In the genomic region with DNA sequence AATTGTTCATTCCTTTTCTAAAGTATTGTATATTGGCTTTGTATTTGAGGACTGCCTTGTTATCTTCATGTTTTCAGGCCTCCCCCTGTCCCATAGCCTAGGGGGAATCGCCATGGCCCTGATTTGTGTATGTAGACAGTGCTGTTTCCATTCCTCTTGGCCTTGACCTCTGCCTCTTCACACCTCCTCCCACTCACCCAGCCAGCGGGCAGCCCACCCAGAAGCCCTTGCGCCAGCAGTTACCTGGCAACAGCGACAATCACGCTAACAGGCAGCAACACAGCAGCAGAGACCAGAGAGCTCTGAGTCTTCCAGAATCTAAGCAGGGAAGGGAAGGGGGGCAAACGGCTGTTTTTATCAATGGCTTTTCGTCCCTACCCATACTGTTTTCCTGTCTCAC, we compare ENCODE assay signal across 17 cellular contexts. TPM values are rescaled to one million over a fixed set of nuclear protein-coding genes. Genes with fewer than 3 reads are reported as not detected.
DNase-seq lines count a peak whose midpoint lies in the region; ATAC-seq and TF ChIP-seq lines count a peak whose summit lies in the region.
"Had no signal": no experiment of that assay in that cellular context is flagged by ENCODE, and none has a peak within 500 bp of the region (broad histone marks: within the 10 kb centered on the region; RNA-seq: fewer than 3 reads in every experiment).

No MANE protein-coding gene starts in this region.

- peaks cover 5% of the 10 kb centered on the region for H3K9me3 Mint-ChIP-seq in glutamatergic neuron (ENCODE audit: unreplicated experiment)

- ATAC-seq in sciatic nerve: peak; percentile 83
- ATAC-seq: heart right ventricle, left ventricle myocardium superior had no signal

- H3K4me1 Mint-ChIP-seq in glutamatergic neuron (ENCODE audit: low read depth, unreplicated experiment): peaks cover 4% of the 10 kb centered on the region

- no peak for TF ChIP-seq CTCF in glutamatergic neuron (IDR thresholded peaks at IDR 0.05; ENCODE audit: partially characterized antibody, unreplicated experiment)

- H3K36me3 Mint-ChIP-seq in glutamatergic neuron (ENCODE audit: unreplicated experiment): no peaks in the 10 kb centered on the region

- peak overlapping the region; percentile 16 for H3K27ac Mint-ChIP-seq in glutamatergic neuron (ENCODE audit: unreplicated experiment)

- H3K4me3 Mint-ChIP-seq in glutamatergic neuron (ENCODE audit: unreplicated experiment): no peak overlapping the region

- intact Hi-C loops in sciatic nerve (cut with DNase I): no loop called here

- H3K27me3 Mint-ChIP-seq in glutamatergic neuron (ENCODE audit: unreplicated experiment): peaks cover 3% of the 10 kb centered on the region

- DNase-seq in NCI-H146 (lab: John Stamatoyannopoulos, UW): peak; percentile 24
- DNase-seq in NCI-H146 treated with DMSO at 0.1 percent for 48 hours (lab: John Stamatoyannopoulos, UW; ENCODE audit: unreplicated experiment): no peak
- peak; percentile 48 to 58 for DNase-seq in NCI-H524 (lab: John Stamatoyannopoulos, UW)
- DNase-seq in glutamatergic neuron: peak; percentile 26
- DNase-seq in sciatic nerve (ENCODE audit: low spot score): peak; percentile 60
- DNase-seq in GM19238 (ENCODE audit: insufficient read length, low spot score): no peak
- DNase-seq in DMS153 (lab: John Stamatoyannopoulos, UW): no peak
- no peak for DNase-seq in NOMO-1 treated with DMSO at 0.1 percent for 48 hours (lab: John Stamatoyannopoulos, UW; ENCODE audit: unreplicated experiment)
- DNase-seq: activated naive CD4-positive, alpha-beta T cell treated with Interleukin-2 at 50 U/mL for 16 hours; central memory CD4-positive, alpha-beta T cell; GDM1; heart right ventricle; left ventricle myocardium superior; NCI-H1436; stimulated activated CD4-positive, alpha-beta T cell treated with anti-CD3 and anti-CD28 coated beads, Interleukin-12 subunit alpha, Interleukin-12 subunit beta, amount 100 ng/mL, for 4 hours had no signal

RNA-seq across cellular contexts. Expression of gene NPL, which starts 50.0 kb away (rescaled TPM):
- 2.3 TPM for total RNA-seq in glutamatergic neuron (ENCODE audit: unreplicated experiment)
- total RNA-seq in sciatic nerve: 32.5 TPM

RNA-seq across cellular contexts. Expression of gene RGS8, which starts 55.2 kb away (rescaled TPM):
- total RNA-seq in glutamatergic neuron (ENCODE audit: unreplicated experiment) (3.5 TPM), sciatic nerve (0.13 TPM)
- total RNA-seq: activated CD8-positive, alpha-beta memory T cell treated with anti-CD3 and anti-CD28 coated beads for 36 hours; left ventricle myocardium superior; thoracic aorta had no signal

Comparison
In these comparisons a context has a peak if more than half of its experiments do, and no peak if none do; other contexts are left out.
1. DNase-seq: peak in NCI-H146 (single experiment), NCI-H524 (2 of 2), glutamatergic neuron (single experiment) and sciatic nerve (single experiment); none in NCI-H146 treated with DMSO at 0.1 percent for 48 hours (single experiment), GM19238 (single experiment), DMS153 (single experiment) and NOMO-1 treated with DMSO at 0.1 percent for 48 hours (single experiment).
2. RNA of gene NPL, which starts 50.0 kb away (total RNA-seq): 32.5 TPM in sciatic nerve (single experiment); 2.3 TPM in glutamatergic neuron (single experiment); every median in the first group is over 10 times any median in the second.